In genomic region chr10:49079499-49079898, GRCh38 we compare ENCODE assay signal across 24 cellular contexts. TPM values are rescaled to one million over a fixed set of nuclear protein-coding genes. Genes with fewer than 3 reads are reported as not detected.
"Had no signal": no experiment of that assay in that cellular context is flagged by ENCODE, and none has a peak within 500 bp of the region (broad histone marks: within the 10 kb centered on the region; RNA-seq: fewer than 3 reads in every experiment).

No MANE protein-coding gene starts in this region.

- H3K27me3 ChIP-seq: cardiac muscle cell had no signal

- H3K9ac ChIP-seq: SK-N-SH had no signal

- H3K9me3 ChIP-seq: SK-N-SH had no signal

- H3K9me2 ChIP-seq: SK-N-SH had no signal

- H3K36me3 ChIP-seq: cardiac muscle cell had no signal

- DNase-seq: activated CD4-positive, alpha-beta T cell treated with anti-CD3 and anti-CD28 coated beads, Interleukin-2, amount 50 U/mL, for 1 hour; activated CD4-positive, CD25-positive, alpha-beta regulatory T cell; activated CD8-positive, alpha-beta memory T cell treated with anti-CD3 and anti-CD28 coated beads, Interleukin-2, amount 50 U/mL, for 4 hours; activated CD8-positive, alpha-beta T cell treated with anti-CD3 and anti-CD28 coated beads for 36 hours; activated gamma-delta T cell treated with Interleukin-2 at 50 U/mL for 16 hours; activated naive CD4-positive, alpha-beta T cell treated with anti-CD3 and anti-CD28 coated beads, Interleukin-2, amount 10 ng/mL, durations not matched to agents 7 days and 5 days; activated naive CD8-positive, alpha-beta T cell treated with anti-CD3 and anti-CD28 coated beads for 36 hours; activated T-cell treated with anti-CD3 and anti-CD28 coated beads, Interleukin-2, amount 50 U/mL, for 72 hours; Karpas-422; NCI-H146; NCI-H187 treated with DMSO at 0.1 percent for 48 hours; NCI-H2171 treated with DMSO at 0.1 percent for 48 hours; NCI-H226; NCI-H526; NCI-H774; SK-N-SH had no signal

- H3K27ac ChIP-seq: cardiac muscle cell, VCaP had no signal

- H3K4me3 ChIP-seq: cardiac muscle cell had no signal

- H3K4me2 ChIP-seq: SK-N-SH had no signal

RNA-seq across cellular contexts. Expression of gene VSTM4, which starts 35.8 kb away (rescaled TPM):
- total RNA-seq: activated naive CD8-positive, alpha-beta T cell treated with anti-CD3 and anti-CD28 coated beads for 36 hours; NCI-H460; OCI-LY7 had no signal

RNA-seq across cellular contexts. Expression of gene FAM170B, which starts 54.3 kb away (rescaled TPM):
- total RNA-seq: activated CD4-positive, alpha-beta T cell treated with anti-CD3 and anti-CD28 coated beads for 36 hours; activated CD8-positive, alpha-beta T cell treated with anti-CD3 and anti-CD28 coated beads for 36 hours; activated naive CD8-positive, alpha-beta T cell treated with anti-CD3 and anti-CD28 coated beads for 36 hours; activated T-helper 2 cell treated with anti-CD3 and anti-CD28 coated beads, Interferon-gamma antibody, Interleukin-2, Interleukin-4, amounts not matched to agents 10 μg/mL and 5 μg/mL and 100 μg/mL, durations not matched to agents 14 hours and 24 hours and 36 hours; astrocyte; cardiac muscle cell; NCI-H460; RPMI7951 had no signal
- polyA plus RNA-seq: cardiac muscle cell, SK-N-SH had no signal
